Comparison of ENCODE assay signal across 7 cellular contexts in genomic region chr16:49492090-49492801, GRCh38.
A peak's percentile ranks its signal among the peaks of the same experiment; 100 is the strongest.
DNase-seq lines count a peak whose midpoint lies in the region; ATAC-seq and TF ChIP-seq lines count a peak whose summit lies in the region.

No MANE protein-coding gene starts in this region.

- H3K4me3 ChIP-seq in mesenchymal stem cell (ENCODE audit: insufficient read depth in 1 of 2, low read depth in 1 of 2, low read length in 2 of 2) (peak overlapping the region in 1 of 2 experiments; percentile 67), stomach smooth muscle (ENCODE audit: low read length in 2 of 2) (peak overlapping the region; percentile 43 to 59)

- no peak overlapping the region for H3K27ac Mint-ChIP-seq in T-helper 17 cell

- H3K4ac ChIP-seq in mesenchymal stem cell (ENCODE audit: low read depth in 1 of 2, low read length in 2 of 2): no peak overlapping the region

- no peak overlapping the region for H2AK5ac ChIP-seq in mesenchymal stem cell (ENCODE audit: low read length, severe bottlenecking)

- H4K8ac ChIP-seq in mesenchymal stem cell (ENCODE audit: low read length): no peak overlapping the region

- H2BK120ac ChIP-seq in mesenchymal stem cell (ENCODE audit: low read depth, low read length): no peak overlapping the region

- H3K4me1 ChIP-seq in mesenchymal stem cell (ENCODE audit: control insufficient read depth, insufficient read depth, low read depth, low read length) (peaks cover 6% of the 10 kb centered on the region), stomach smooth muscle (ENCODE audit: control insufficient read depth, insufficient read depth, low read length) (peaks cover 9% of the 10 kb centered on the region)

- no peak overlapping the region for H2BK12ac ChIP-seq in mesenchymal stem cell (ENCODE audit: low read length in 2 of 2)

- no peak overlapping the region for H2BK5ac ChIP-seq in mesenchymal stem cell (ENCODE audit: low read depth, low read length, poor library complexity, severe bottlenecking)

- peaks cover 17% of the 10 kb centered on the region for H3K27me3 Mint-ChIP-seq in T-helper 17 cell

- 39% methylated on average over 51 of the region's 51 CpGs for WGBS in mesenchymal stem cell

- H2AFZ ChIP-seq in mesenchymal stem cell (ENCODE audit: low read depth, low read length): no peak overlapping the region

- H3K4me1 Mint-ChIP-seq in T-helper 17 cell: no peaks in the 10 kb centered on the region

- no peak overlapping the region for H3K18ac ChIP-seq in mesenchymal stem cell (ENCODE audit: low read depth in 1 of 2, low read length in 2 of 2)

- H3K27me3 ChIP-seq in mesenchymal stem cell (ENCODE audit: control insufficient read depth in 1 of 2, insufficient read depth in 1 of 2, low read length in 2 of 2) (peaks cover 3 to 5% of the 10 kb centered on the region in 2 experiments), stomach smooth muscle (ENCODE audit: control insufficient read depth in 1 of 2, insufficient read depth in 2 of 2, low read length in 2 of 2) (no peaks in the 10 kb centered on the region)

- no peak for DNase-seq in T-helper 17 cell
- DNase-seq in ecto neural progenitor cell (ENCODE audit: low spot score): peak; percentile 84
- DNase-seq in mesenchymal stem cell: peak; percentile 20

- H3K9me3 ChIP-seq in T-helper 17 cell (ENCODE audit: control insufficient read depth, low read length, poor library complexity, severe bottlenecking) (no peaks in the 10 kb centered on the region), mesenchymal stem cell (ENCODE audit: control insufficient read depth, low read length) (no peaks in the 10 kb centered on the region), stomach smooth muscle (ENCODE audit: control insufficient read depth in 2 of 2, low read length in 2 of 2) (no peaks in the 10 kb centered on the region)

- H3K23ac ChIP-seq in mesenchymal stem cell (ENCODE audit: low read length in 2 of 2): no peak overlapping the region

- H4K91ac ChIP-seq in mesenchymal stem cell (ENCODE audit: low read length): no peak overlapping the region

- TF ChIP-seq CTCF in GM12872 (IDR thresholded peaks at IDR 0.05; ENCODE audit: insufficient read depth, low read depth, low read length): peak; percentile 83

- no peak overlapping the region for H3K4me3 Mint-ChIP-seq in T-helper 17 cell

- ATAC-seq in HG03159 (IDR thresholded peaks at IDR 0.05; ENCODE audit: unreplicated experiment) (peak; percentile 76), T-helper 17 cell (peak; percentile 65), HG02973 (IDR thresholded peaks at IDR 0.05; ENCODE audit: unreplicated experiment) (no peak)

- no peaks in the 10 kb centered on the region for H3K36me3 ChIP-seq in mesenchymal stem cell (ENCODE audit: control insufficient read depth in 1 of 2, insufficient read depth in 2 of 2, low read depth in 1 of 2, low read length in 2 of 2)
- H3K36me3 ChIP-seq in stomach smooth muscle (ENCODE audit: control insufficient read depth in 2 of 2, insufficient read depth in 2 of 2, low read length in 2 of 2): peaks cover 0 to 2% of the 10 kb centered on the region in 2 donors

- H3K79me1 ChIP-seq in mesenchymal stem cell (replicated peaks; ENCODE audit: low read length, poor library complexity, severe bottlenecking): no peaks in the 10 kb centered on the region

- no peak overlapping the region for H3K14ac ChIP-seq in mesenchymal stem cell (ENCODE audit: low read length in 2 of 2)

- H3K27ac ChIP-seq in mesenchymal stem cell (ENCODE audit: low read length, poor library complexity, severe bottlenecking) (no peak overlapping the region), stomach smooth muscle (ENCODE audit: low read length) (no peak overlapping the region)

- H3K9ac ChIP-seq in mesenchymal stem cell (ENCODE audit: low read length) (peak overlapping the region; percentile 70), stomach smooth muscle (ENCODE audit: low read length in 2 of 2) (no peak overlapping the region)

- H2BK15ac ChIP-seq in mesenchymal stem cell (ENCODE audit: low read depth, poor library complexity, severe bottlenecking): no peak overlapping the region

- peaks cover 4% of the 10 kb centered on the region for H3K36me3 Mint-ChIP-seq in T-helper 17 cell (ENCODE audit: low read depth)

- peak overlapping the region; percentile 17 for H3K4me2 ChIP-seq in mesenchymal stem cell (ENCODE audit: low read length, poor library complexity, severe bottlenecking)

Comparison
In these comparisons a context has a peak if more than half of its experiments do, and no peak if none do; other contexts are left out.
1. DNase-seq: peak in ecto neural progenitor cell (single experiment) and mesenchymal stem cell (single experiment); none in T-helper 17 cell (0 of 3).